Comparison of ENCODE assay signal across 13 cellular contexts in the genomic region with DNA sequence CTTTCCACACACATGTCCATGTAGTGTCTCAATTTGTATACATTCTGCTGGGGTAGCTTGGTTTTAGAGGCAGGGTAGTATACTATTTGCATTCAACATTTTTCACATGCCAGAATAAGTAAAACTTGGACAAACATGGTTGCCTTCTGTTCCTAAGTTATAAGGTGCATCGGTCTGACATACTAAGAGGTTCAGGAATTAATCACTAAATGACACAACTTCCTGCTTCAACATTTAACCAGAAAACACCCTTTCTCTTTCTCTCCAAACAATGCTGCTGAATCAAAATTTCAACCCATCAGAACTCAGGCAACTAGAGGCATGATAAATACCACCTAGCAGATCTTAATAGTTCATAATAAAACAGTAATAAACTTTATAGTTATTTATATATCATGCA. TPM values are rescaled to one million over a fixed set of nuclear protein-coding genes. Genes with fewer than 3 reads are reported as not detected.
DNase-seq lines count a peak whose midpoint lies in the region; ATAC-seq and TF ChIP-seq lines count a peak whose summit lies in the region.
"Had no signal": no experiment of that assay in that cellular context is flagged by ENCODE, and none has a peak within 500 bp of the region (broad histone marks: within the 10 kb centered on the region; RNA-seq: fewer than 3 reads in every experiment).

No MANE protein-coding gene starts in this region.

- intact Hi-C loops in ascending aorta (cut with DNase I), result no loop called here

- ATAC-seq in HG02885 (IDR thresholded peaks at IDR 0.05; ENCODE audit: poor library complexity, unreplicated experiment), result peak; percentile 52
- ATAC-seq in activated T-helper 17 cell treated with anti-CD3 and anti-CD28 coated beads, Interleukin-2, amount 50 U/mL, for 72 hours (replicated peaks), result peak; percentile 79
- peak; percentile 58 to 78 for ATAC-seq in stimulated activated naive B cell treated with anti-CD40 and anti-IgM and Interleukin-4, amounts not matched to agents 10 μg/mL and 1 μg/mL and 100 μg/mL, for 72 hours (replicated peaks)
- ATAC-seq: A549; naive thymus-derived CD4-positive, alpha-beta T cell had no signal

- no peaks in the 10 kb centered on the region for H3K9me3 ChIP-seq in ascending aorta
- H3K9me3 ChIP-seq: A549, Caco-2 had no signal

- peaks cover 34% of the 10 kb centered on the region for H3K36me3 Mint-ChIP-seq in activated CD4-positive, alpha-beta T cell treated with anti-CD3 and anti-CD28 coated beads, Interleukin-2, amount 10 ng/mL, durations not matched to agents 7 days and 5 days (ENCODE audit: low read depth)
- peaks cover 52% of the 10 kb centered on the region for H3K36me3 Mint-ChIP-seq in activated T-helper 17 cell treated with anti-CD3 and anti-CD28 coated beads, Interleukin-2, amount 50 U/mL, for 72 hours (ENCODE audit: low read depth)
- peaks cover 26 to 50% of the 10 kb centered on the region in 2 donors for H3K36me3 Mint-ChIP-seq in stimulated activated naive B cell treated with anti-CD40 and anti-IgM and Interleukin-4, amounts not matched to agents 10 μg/mL and 1 μg/mL and 100 μg/mL, for 72 hours

- no peak overlapping the region for H3K4me3 Mint-ChIP-seq in activated CD4-positive, alpha-beta T cell treated with anti-CD3 and anti-CD28 coated beads, Interleukin-2, amount 10 ng/mL, durations not matched to agents 7 days and 5 days
- peak overlapping the region; percentile 59 for H3K4me3 Mint-ChIP-seq in activated T-helper 17 cell treated with anti-CD3 and anti-CD28 coated beads, Interleukin-2, amount 50 U/mL, for 72 hours
- H3K4me3 Mint-ChIP-seq in stimulated activated naive B cell treated with anti-CD40 and anti-IgM and Interleukin-4, amounts not matched to agents 10 μg/mL and 1 μg/mL and 100 μg/mL, for 72 hours, result peak overlapping the region in 1 of 2 donors; percentile 44

- H3K27me3 Mint-ChIP-seq in activated CD4-positive, alpha-beta T cell treated with anti-CD3 and anti-CD28 coated beads, Interleukin-2, amount 10 ng/mL, durations not matched to agents 7 days and 5 days, result no peaks in the 10 kb centered on the region
- H3K27me3 Mint-ChIP-seq in activated T-helper 17 cell treated with anti-CD3 and anti-CD28 coated beads, Interleukin-2, amount 50 U/mL, for 72 hours, result no peaks in the 10 kb centered on the region
- no peaks in the 10 kb centered on the region for H3K27me3 Mint-ChIP-seq in stimulated activated naive B cell treated with anti-CD40 and anti-IgM and Interleukin-4, amounts not matched to agents 10 μg/mL and 1 μg/mL and 100 μg/mL, for 72 hours
- H3K27me3 Mint-ChIP-seq: naive thymus-derived CD4-positive, alpha-beta T cell had no signal

- no peaks in the 10 kb centered on the region for H3K27me3 ChIP-seq in ascending aorta

- H3K27ac Mint-ChIP-seq in activated CD4-positive, alpha-beta T cell treated with anti-CD3 and anti-CD28 coated beads, Interleukin-2, amount 10 ng/mL, durations not matched to agents 7 days and 5 days, result peak overlapping the region; percentile 58
- H3K27ac Mint-ChIP-seq in activated T-helper 17 cell treated with anti-CD3 and anti-CD28 coated beads, Interleukin-2, amount 50 U/mL, for 72 hours, result peak overlapping the region; percentile 81
- H3K27ac Mint-ChIP-seq in stimulated activated naive B cell treated with anti-CD40 and anti-IgM and Interleukin-4, amounts not matched to agents 10 μg/mL and 1 μg/mL and 100 μg/mL, for 72 hours, result peak overlapping the region; percentile 37

- H3K4me1 ChIP-seq in ascending aorta, result peaks cover 0 to 8% of the 10 kb centered on the region in 2 donors
- H3K4me1 ChIP-seq: Caco-2 had no signal

- no peak overlapping the region for H3K4me3 ChIP-seq in ascending aorta
- H3K4me3 ChIP-seq: A549 had no signal

- H3K36me3 ChIP-seq in ascending aorta, result peaks cover 0 to 4% of the 10 kb centered on the region in 2 donors

- no peak for TF ChIP-seq CTCF in ascending aorta (IDR thresholded peaks at IDR 0.05)

- H3K4me1 Mint-ChIP-seq in activated CD4-positive, alpha-beta T cell treated with anti-CD3 and anti-CD28 coated beads, Interleukin-2, amount 10 ng/mL, durations not matched to agents 7 days and 5 days, result peaks cover 30% of the 10 kb centered on the region
- peaks cover 20% of the 10 kb centered on the region for H3K4me1 Mint-ChIP-seq in activated T-helper 17 cell treated with anti-CD3 and anti-CD28 coated beads, Interleukin-2, amount 50 U/mL, for 72 hours
- H3K4me1 Mint-ChIP-seq in stimulated activated naive B cell treated with anti-CD40 and anti-IgM and Interleukin-4, amounts not matched to agents 10 μg/mL and 1 μg/mL and 100 μg/mL, for 72 hours, result peaks cover 8 to 18% of the 10 kb centered on the region in 2 donors

- peak overlapping the region in 1 of 2 donors; percentile 21 for H3K27ac ChIP-seq in ascending aorta
- H3K27ac ChIP-seq: A549 had no signal

- CTCF ChIA-PET in activated CD4-positive, alpha-beta T cell treated with anti-CD3 and anti-CD28 coated beads, Interleukin-2, amount 10 ng/mL, durations not matched to agents 7 days and 5 days (lab: Charles Lee), result interaction anchor here (0.6 to 2.4 kb wide), 3 partner anchors 8 to 812 kb away, joined by 3 to 7 read pairs (median 3); no protein-coding TSS in a partner anchor

- no peak for DNase-seq in activated CD4-positive, alpha-beta T cell treated with anti-CD3 and anti-CD28 coated beads, Interleukin-2, amount 10 ng/mL, durations not matched to agents 7 days and 5 days
- no peak for DNase-seq in activated CD4-positive, alpha-beta T cell treated with anti-CD3 and anti-CD28 coated beads for 1 hour
- no peak for DNase-seq in stimulated activated naive B cell treated with anti-CD40 and anti-IgM and Interleukin-4, amounts not matched to agents 10 μg/mL and 1 μg/mL and 100 μg/mL, for 72 hours
- DNase-seq in NCI-H2227 treated with DMSO at 0.1 percent for 48 hours (lab: John Stamatoyannopoulos, UW) (no peak), NOMO-1 treated with DMSO at 0.1 percent for 48 hours (lab: John Stamatoyannopoulos, UW; ENCODE audit: unreplicated experiment) (no peak), ascending aorta (ENCODE audit: low spot score in 2 of 2) (no peak)
- DNase-seq: Caco-2; naive thymus-derived CD4-positive, alpha-beta T cell; NCI-H2107; trophoblast cell had no signal

- H3K9me3 Mint-ChIP-seq in activated CD4-positive, alpha-beta T cell treated with anti-CD3 and anti-CD28 coated beads, Interleukin-2, amount 10 ng/mL, durations not matched to agents 7 days and 5 days, result no peaks in the 10 kb centered on the region
- no peaks in the 10 kb centered on the region for H3K9me3 Mint-ChIP-seq in activated T-helper 17 cell treated with anti-CD3 and anti-CD28 coated beads, Interleukin-2, amount 50 U/mL, for 72 hours
- no peaks in the 10 kb centered on the region for H3K9me3 Mint-ChIP-seq in stimulated activated naive B cell treated with anti-CD40 and anti-IgM and Interleukin-4, amounts not matched to agents 10 μg/mL and 1 μg/mL and 100 μg/mL, for 72 hours
- H3K9me3 Mint-ChIP-seq: naive thymus-derived CD4-positive, alpha-beta T cell had no signal

- POLR2A ChIA-PET in activated CD4-positive, alpha-beta T cell treated with anti-CD3 and anti-CD28 coated beads, Interleukin-2, amount 10 ng/mL, durations not matched to agents 7 days and 5 days (lab: Charles Lee), result interaction anchor here (0.6 kb wide), 1 partner anchor 64 kb away, joined by 3 read pairs; no protein-coding TSS in a partner anchor

RNA-seq across cellular contexts. Expression of a gene that starts 56.9 kb away (rescaled TPM):
- total RNA-seq in activated CD4-positive, alpha-beta T cell treated with anti-CD3 and anti-CD28 coated beads, Interleukin-2, amount 10 ng/mL, durations not matched to agents 7 days and 5 days, result 1 to 10 TPM; 6.2 to 9.0 TPM
- total RNA-seq in activated T-helper 17 cell treated with anti-CD3 and anti-CD28 coated beads, Interleukin-2, amount 50 U/mL, for 72 hours, result 1 to 10 TPM; 5.9 to 7.6 TPM
- total RNA-seq in ascending aorta, result 98.4 TPM
